ENCODE assay signal across 8 cellular contexts in the genomic region with DNA sequence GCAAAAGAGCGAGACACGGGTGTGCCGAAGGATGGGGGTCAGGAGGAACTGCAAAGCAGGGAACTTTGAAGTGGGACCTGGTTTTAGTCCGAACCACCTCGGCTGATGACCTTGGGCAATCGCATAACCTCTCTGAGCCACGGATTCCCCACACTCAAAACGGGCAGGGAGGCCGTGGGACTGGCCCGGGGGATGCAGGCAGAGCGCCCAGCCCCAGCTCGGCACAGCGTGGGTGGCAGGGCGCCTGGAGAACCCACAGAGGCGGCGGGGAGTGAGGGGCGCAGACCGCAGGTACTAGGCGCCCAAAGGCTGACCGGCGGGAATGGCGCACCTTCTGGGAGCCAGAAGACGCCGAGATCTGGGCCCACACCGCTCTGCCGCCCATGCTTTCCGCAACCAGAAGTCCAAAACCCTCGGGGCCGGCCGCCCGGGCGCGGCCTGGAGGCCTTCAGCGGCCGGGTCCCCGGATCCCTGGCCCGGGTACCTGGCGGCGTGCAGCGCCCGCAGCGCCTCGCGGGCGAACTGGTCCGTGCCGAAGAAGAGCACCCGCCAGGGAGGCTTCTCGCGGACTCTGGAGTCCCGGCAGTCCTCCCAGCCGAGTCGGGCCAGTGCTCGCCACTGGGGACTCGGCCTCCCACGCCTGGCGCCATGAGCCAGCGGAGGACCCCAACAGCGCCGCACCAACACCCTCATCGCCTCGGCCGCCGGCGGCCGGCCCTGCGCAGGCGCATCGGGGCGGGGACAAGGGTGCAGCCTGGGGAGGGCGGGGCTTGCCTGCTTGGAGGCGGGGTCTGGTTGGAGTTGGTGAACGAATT. TPM values are rescaled to one million over a fixed set of nuclear protein-coding genes. Genes with fewer than 3 reads are reported as not detected.
DNase-seq lines count a peak whose midpoint lies in the region; ATAC-seq, FAIRE-seq and TF ChIP-seq lines count a peak whose summit lies in the region.

A gene (minus strand): TSS at position 719 of the 815 bp plus-strand sequence. CDS start 26 bp downstream, at position 693.

- CTCF ChIA-PET in H1 (lab: Charles Lee; ENCODE audit: partially characterized antibody): no interaction called here

- H4K91ac ChIP-seq in H1 (replicated peaks; ENCODE audit: insufficient read length, low read length): peak within 1 kb of the TSS; percentile 40

- H3K27me3 ChIP-seq in H1 (replicated peaks in 1 of 4; ENCODE audit: control insufficient read depth in 3 of 4, extremely low read depth in 1 of 4, insufficient read depth in 3 of 4, low read length in 3 of 4): no peaks in the 10 kb centered on the region

- peak within 1 kb of the TSS; percentile 88 to 94 for H3K4me2 ChIP-seq in H1 (ENCODE audit: insufficient read depth in 1 of 2, low read depth in 2 of 2, low read length in 2 of 2)

- no peak within 1 kb of the TSS for H2BK5ac ChIP-seq in H1 (ENCODE audit: low read depth, low read length)

- H3K14ac ChIP-seq in H1 (ENCODE audit: insufficient read length): no peak within 1 kb of the TSS

- H3K4me1 ChIP-seq in H1 (replicated peaks in 1 of 4; ENCODE audit: control insufficient read depth in 3 of 4, insufficient read depth in 4 of 4, low read length in 3 of 4): peaks cover 0 to 2% (median 0%) of the 10 kb centered on the region in 4 experiments; a peak in 1 of 7 replicates

- H3K23me2 ChIP-seq in H1 (ENCODE audit: low read depth, low read length): no peaks in the 10 kb centered on the region; the same call in 1 of the 2 replicates

- no peak within 1 kb of the TSS for H3K56ac ChIP-seq in H1 (replicated peaks; ENCODE audit: insufficient read length, low read depth, low read length)

- H4K8ac ChIP-seq in H1 (ENCODE audit: extremely low read depth, insufficient read depth, low read length): peak within 1 kb of the TSS; percentile 87

- H3K23ac ChIP-seq in H1 (ENCODE audit: insufficient read length): no peak within 1 kb of the TSS

- POLR2A ChIA-PET in H1 (lab: Charles Lee; ENCODE audit: partially characterized antibody): interaction anchor here (0.6 kb wide), 1 partner anchor 27 kb away, joined by 3 read pairs; no protein-coding TSS in a partner anchor

- H3K18ac ChIP-seq in H1 (ENCODE audit: extremely low read depth, low read length): peak within 1 kb of the TSS; percentile 80; the same call in 1 of the 2 replicates

- H3K79me2 ChIP-seq in H1 (ENCODE audit: control insufficient read depth in 1 of 2, insufficient read depth in 2 of 2, low read length in 2 of 2): peaks cover 0 to 7% of the 10 kb centered on the region in 2 experiments; a peak in 1 of 4 replicates

- no peak within 1 kb of the TSS for H2AK5ac ChIP-seq in H1 (ENCODE audit: low read depth, low read length)

- TF ChIP-seq RAD21 in H1 (IDR thresholded peaks at IDR 0.05 in 1 of 2, conservative IDR thresholded peaks at IDR 0.05 in 1 of 2; ENCODE audit: low read depth in 2 of 2, low read length in 2 of 2): no peak; a peak in 1 of 4 replicates

- no peak for TF ChIP-seq EP300 in H1 (IDR thresholded peaks at IDR 0.05; ENCODE audit: borderline replicate concordance in 1 of 2, low read depth in 2 of 2, low read length in 2 of 2)

- DNase-seq in Ammon's horn (ENCODE audit: low spot score): peak; percentile 92
- DNase-seq in NOMO-1 (lab: John Stamatoyannopoulos, UW; ENCODE audit: unreplicated experiment in 2 of 2): peak; percentile 73 to 85
- peak; percentile 88 to 94 (median 89) for DNase-seq in activated CD8-positive, alpha-beta memory T cell treated with anti-CD3 and anti-CD28 coated beads for 48 hours (ENCODE audit: low read depth in 2 of 3, low spot score in 2 of 3)
- DNase-seq in H1 (ENCODE audit: low read depth in 1 of 2, low spot score in 2 of 2): peak in 1 of 2 experiments; percentile 98
- peak; percentile 97 for DNase-seq in mesenteric fat pad (ENCODE audit: low spot score)
- DNase-seq in stimulated activated CD8-positive, alpha-beta memory T cell treated with anti-CD3 and anti-CD28 coated beads, Interleukin-12 subunit alpha, Interleukin-12 subunit beta, amount 100 ng/mL, for 4 hours (ENCODE audit: low read depth): peak; percentile 89

- H3K4ac ChIP-seq in H1 (replicated peaks; ENCODE audit: insufficient read length, low read depth, low read length): no peak within 1 kb of the TSS

- H3K27ac ChIP-seq in H1 (ENCODE audit: low read depth, low read length): no peak within 1 kb of the TSS; the same call in 1 of the 2 replicates

- H2BK12ac ChIP-seq in H1 (ENCODE audit: low read depth, low read length): no peak within 1 kb of the TSS

- peaks cover 0 to 16% (median 2%) of the 10 kb centered on the region in 4 experiments; a peak in 5 of 8 replicates for H3K36me3 ChIP-seq in H1 (ENCODE audit: control insufficient read depth in 2 of 4, insufficient read depth in 4 of 4, low read length in 3 of 4)

- H3K9me3 ChIP-seq in H1 (ENCODE audit: insufficient read depth in 2 of 2, low read depth in 1 of 2, low read length in 1 of 2): no peaks in the 10 kb centered on the region

- H3K9ac ChIP-seq in H1 (replicated peaks in 1 of 4; ENCODE audit: extremely low read depth in 1 of 4, low read depth in 3 of 4, low read length in 3 of 4): peak within 1 kb of the TSS; percentile 72 to 87 (median 76)

- H2BK120ac ChIP-seq in H1 (replicated peaks; ENCODE audit: low read depth, low read length): no peak within 1 kb of the TSS

- H3K4me3 ChIP-seq in H1 (ENCODE audit: extremely low read depth in 1 of 4, insufficient read depth in 2 of 4, low read depth in 3 of 4, low read length in 4 of 4): peak within 1 kb of the TSS; percentile 75 to 93 (median 88)

- no peak; a peak in 1 of 4 replicates for TF ChIP-seq CTCF in H1 (IDR thresholded peaks at IDR 0.05; ENCODE audit: control extremely low read depth in 1 of 3, insufficient read depth in 1 of 3, low read depth in 1 of 3, low read length in 3 of 3)

- ATAC-seq in GM19025 (IDR thresholded peaks at IDR 0.05; ENCODE audit: low read depth, unreplicated experiment) (peak; percentile 74), HG03442 (IDR thresholded peaks at IDR 0.05; ENCODE audit: unreplicated experiment) (peak; percentile 66)

- peak within 1 kb of the TSS; percentile 71 for H4K5ac ChIP-seq in H1 (ENCODE audit: insufficient read length, low read depth, low read length)

- WGBS in H1 (ENCODE audit: extremely low coverage in 1 of 2, insufficient coverage in 1 of 2, insufficient read length in 1 of 2, insufficient replicate concordance in 2 of 2, low coverage in 1 of 2, low lambda C conversion rate in 2 of 2, missing lambda C conversion rate in 1 of 2), 2 experiments: 1% methylated on average over 73 of the region's 73 CpGs; no CpG with 5 or more reads in 1 of the 2 experiments

- H2BK15ac ChIP-seq in H1 (ENCODE audit: low read length): no peak within 1 kb of the TSS

- H2BK20ac ChIP-seq in H1 (ENCODE audit: low read length): no peak within 1 kb of the TSS

- peaks cover 0 to 1% of the 10 kb centered on the region in 2 experiments for H4K20me1 ChIP-seq in H1 (replicated peaks in 1 of 2; ENCODE audit: control insufficient read depth in 1 of 2, insufficient read depth in 2 of 2, low read length in 2 of 2)

- FAIRE-seq in H1 (lab: Jason Lieb, UNC): no peak

- H2AFZ ChIP-seq in H1 (ENCODE audit: low read length): peak within 1 kb of the TSS; percentile 43; the same call in 1 of the 2 replicates

- peaks cover 5% of the 10 kb centered on the region; the same call in 1 of the 2 replicates for H3K79me1 ChIP-seq in H1 (ENCODE audit: low read depth, low read length)

- peak; percentile 89 to 90 for TF ChIP-seq POLR2A in H1 (IDR thresholded peaks at IDR 0.05; ENCODE audit: control extremely low read depth in 1 of 2, low read depth in 2 of 2, low read length in 2 of 2)

TF ChIP-seq in H1, 55 proteins besides CTCF, POLR2A, EP300 and RAD21 (continues in another document):
- TF ChIP-seq SP2 (IDR thresholded peaks at IDR 0.05; ENCODE audit: low read length): no peak
- peak; percentile 93 for TF ChIP-seq PHF8 (conservative IDR thresholded peaks at IDR 0.05; ENCODE audit: low read depth, low read length)
- no peak for TF ChIP-seq CHD1 (IDR thresholded peaks at IDR 0.05; ENCODE audit: low read depth, low read length)
- TF ChIP-seq KDM5A (IDR thresholded peaks at IDR 0.05; ENCODE audit: low read length): no peak
- TF ChIP-seq CTBP2 (IDR thresholded peaks at IDR 0.05; ENCODE audit: borderline replicate concordance, insufficient read depth, insufficient read length, low read length): no peak
- TF ChIP-seq SP1 (IDR thresholded peaks at IDR 0.05; ENCODE audit: low read depth, low read length): no peak
- TF ChIP-seq, protein P1, sequence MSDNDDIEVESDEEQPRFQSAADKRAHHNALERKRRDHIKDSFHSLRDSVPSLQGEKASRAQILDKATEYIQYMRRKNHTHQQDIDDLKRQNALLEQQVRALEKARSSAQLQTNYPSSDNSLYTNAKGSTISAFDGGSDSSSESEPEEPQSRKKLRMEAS (IDR thresholded peaks at IDR 0.05): 0 out of 2 replicates have a peak, but pooled peaks have one; percentile 19
- no peak for TF ChIP-seq POU5F1 (IDR thresholded peaks at IDR 0.05; ENCODE audit: low read depth, low read length)
- TF ChIP-seq GABPA (IDR thresholded peaks at IDR 0.05; ENCODE audit: borderline replicate concordance, insufficient read depth, low read length): no peak
- TF ChIP-seq, protein P2, sequence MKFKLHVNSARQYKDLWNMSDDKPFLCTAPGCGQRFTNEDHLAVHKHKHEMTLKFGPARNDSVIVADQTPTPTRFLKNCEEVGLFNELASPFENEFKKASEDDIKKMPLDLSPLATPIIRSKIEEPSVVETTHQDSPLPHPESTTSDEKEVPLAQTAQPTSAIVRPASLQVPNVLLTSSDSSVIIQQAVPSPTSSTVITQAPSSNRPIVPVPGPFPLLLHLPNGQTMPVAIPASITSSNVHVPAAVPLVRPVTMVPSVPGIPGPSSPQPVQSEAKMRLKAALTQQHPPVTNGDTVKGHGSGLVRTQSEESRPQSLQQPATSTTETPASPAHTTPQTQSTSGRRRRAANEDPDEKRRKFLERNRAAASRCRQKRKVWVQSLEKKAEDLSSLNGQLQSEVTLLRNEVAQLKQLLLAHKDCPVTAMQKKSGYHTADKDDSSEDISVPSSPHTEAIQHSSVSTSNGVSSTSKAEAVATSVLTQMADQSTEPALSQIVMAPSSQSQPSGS (IDR thresholded peaks at IDR 0.05; ENCODE audit: low read length): no peak
- TF ChIP-seq JUND (IDR thresholded peaks at IDR 0.05; ENCODE audit: low read length): no peak
- no peak for TF ChIP-seq RNF2 (IDR thresholded peaks at IDR 0.05; ENCODE audit: borderline replicate concordance, low read depth, low read length, missing control alignments, poor library complexity, severe bottlenecking)

RNA-seq across cellular contexts. Expression of the gene that starts here (rescaled TPM):
- 16.5 and 20.8 TPM in 2 replicates for total RNA-seq in H1 (2021; fragmentation: NEBNext Ultra II Directional; extraction: Animal tissue kit (Norgen Biotek cat#: 25700))
- 6.8 and 7.7 TPM in 2 replicates for polyA plus RNA-seq in H1 (2011; rRNA removed)
- 10.5 TPM for polyA plus RNA-seq in H1 (2011; cell fraction: cytosol; rRNA removed)
- polyA plus RNA-seq in H1 (2011; cell fraction: nucleus; rRNA removed): 4.2 TPM
- polyA plus RNA-seq in H1 (2012, experiment 1 of 2): 9.7 to 15.8 TPM (median 10.5 TPM) in 4 replicates
- polyA plus RNA-seq in H1 (2012, experiment 2 of 2): 9.9 TPM
- polyA plus RNA-seq in H1 (2013, experiment 1 of 2): 14.6 TPM
- 14.9 TPM for polyA plus RNA-seq in H1 (2013, experiment 2 of 2)
- polyA minus RNA-seq in H1 (2011; rRNA and poly(A)+ RNA removed): 7.6 and 7.7 TPM in 2 replicates
- polyA minus RNA-seq in H1 (2011; cell fraction: cytosol; rRNA and poly(A)+ RNA removed): 8.3 TPM
- 10.2 TPM for polyA minus RNA-seq in H1 (2011; cell fraction: nucleus; rRNA and poly(A)+ RNA removed)
- 14.5 TPM for total RNA-seq in mesenteric fat pad
